19 cellular contexts compared by ENCODE assay signal in the genomic region with DNA sequence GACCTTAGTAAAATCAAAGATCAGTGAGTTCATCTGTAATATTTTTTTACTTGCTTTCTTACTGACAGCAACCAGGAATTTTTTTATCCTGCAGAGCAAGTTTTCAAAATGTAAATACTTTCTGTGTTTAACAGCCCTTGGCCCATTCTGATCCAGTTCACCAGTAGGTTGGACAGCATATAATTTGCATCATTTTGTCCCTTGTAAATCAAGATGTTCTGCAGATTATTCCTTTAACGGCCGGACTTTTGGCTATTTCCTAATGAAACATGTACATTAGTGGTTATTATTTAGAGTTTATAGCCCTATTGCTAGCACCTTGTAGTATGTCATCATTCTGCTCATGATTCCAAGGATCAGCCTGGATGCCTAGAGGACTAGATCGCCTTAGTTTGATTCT. TPM values are rescaled to one million over a fixed set of nuclear protein-coding genes. Genes with fewer than 3 reads are reported as not detected.
"Had no signal": no experiment of that assay in that cellular context is flagged by ENCODE, and none has a peak within 500 bp of the region (broad histone marks: within the 10 kb centered on the region; RNA-seq: fewer than 3 reads in every experiment).

No MANE protein-coding gene starts in this region.

RNA-seq across cellular contexts. Expression of gene OR9G1, which starts 7.7 kb away (rescaled TPM):
- total RNA-seq: natural killer cell treated with Interleukin-12 subunit alpha and Interleukin-12 subunit beta and Interleukin-15 and Interleukin-18, amount 100 ng/mL, for 72 hours; neural crest cell; omental fat pad; osteocyte; pancreas; posterior vena cava; prostate gland; pulmonary artery endothelial cell; right atrium auricular region; sciatic nerve; smooth muscle cell; spleen; suprapubic skin; testis; transverse colon; upper lobe of right lung; urinary bladder; uterus had no signal
- polyA plus RNA-seq: pancreas, smooth muscle cell, spleen, thymus, urinary bladder had no signal

RNA-seq across cellular contexts. Expression of gene OR5AR1, which starts 27.7 kb away (rescaled TPM):
- total RNA-seq: natural killer cell treated with Interleukin-12 subunit alpha and Interleukin-12 subunit beta and Interleukin-15 and Interleukin-18, amount 100 ng/mL, for 72 hours; neural crest cell; omental fat pad; osteocyte; pancreas; posterior vena cava; prostate gland; pulmonary artery endothelial cell; right atrium auricular region; sciatic nerve; smooth muscle cell; spleen; suprapubic skin; testis; transverse colon; upper lobe of right lung; urinary bladder; uterus had no signal
- polyA plus RNA-seq: pancreas, smooth muscle cell, spleen, thymus, urinary bladder had no signal

RNA-seq across cellular contexts. Expression of gene OR5AP2, which starts 48.9 kb away (rescaled TPM):
- total RNA-seq: natural killer cell treated with Interleukin-12 subunit alpha and Interleukin-12 subunit beta and Interleukin-15 and Interleukin-18, amount 100 ng/mL, for 72 hours; neural crest cell; omental fat pad; osteocyte; pancreas; posterior vena cava; prostate gland; pulmonary artery endothelial cell; right atrium auricular region; sciatic nerve; smooth muscle cell; spleen; suprapubic skin; testis; transverse colon; upper lobe of right lung; urinary bladder; uterus had no signal
- polyA plus RNA-seq: pancreas, smooth muscle cell, spleen, thymus, urinary bladder had no signal

RNA-seq across cellular contexts. Expression of gene OR9G4, which starts 57.3 kb away (rescaled TPM):
- total RNA-seq: natural killer cell treated with Interleukin-12 subunit alpha and Interleukin-12 subunit beta and Interleukin-15 and Interleukin-18, amount 100 ng/mL, for 72 hours; neural crest cell; omental fat pad; osteocyte; pancreas; posterior vena cava; prostate gland; pulmonary artery endothelial cell; right atrium auricular region; sciatic nerve; smooth muscle cell; suprapubic skin; testis; transverse colon; upper lobe of right lung; urinary bladder; uterus had no signal
- polyA plus RNA-seq: pancreas, smooth muscle cell, thymus, urinary bladder had no signal
